1 cellular context compared by ENCODE assay signal in the genomic region with DNA sequence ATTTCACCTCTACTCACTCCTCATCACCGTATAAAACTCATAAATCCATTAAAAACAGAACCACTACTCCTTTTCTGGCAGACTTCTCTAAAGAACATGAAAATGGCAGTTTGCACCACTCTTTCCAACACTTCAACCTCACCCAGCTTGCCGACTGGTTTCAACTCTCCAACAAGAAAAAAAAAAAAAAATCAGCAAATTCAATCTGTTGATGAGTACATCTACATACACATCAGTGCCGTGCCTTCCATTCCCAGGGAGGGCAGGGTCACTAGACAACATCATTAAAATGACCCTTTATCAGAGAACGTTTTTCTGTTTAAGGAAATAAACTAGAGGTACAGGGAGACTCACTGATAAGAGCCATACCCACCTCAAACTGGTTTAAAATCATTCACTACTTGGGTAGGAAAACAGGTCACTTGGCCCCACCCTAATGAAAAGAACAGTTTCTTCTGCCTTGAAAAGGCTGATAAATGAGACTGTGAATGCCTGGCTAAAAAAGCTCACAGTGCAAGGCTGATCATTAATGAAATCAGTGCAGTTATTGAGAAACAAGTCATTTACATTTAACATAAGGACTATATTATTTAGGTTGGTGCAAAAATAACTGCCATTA.
TF ChIP-seq lines count a peak whose summit lies in the region.

No MANE protein-coding gene starts in this region.

TF ChIP-seq in H1, 55 proteins besides CTCF, POLR2A, EP300 and RAD21:
- no peak for TF ChIP-seq RXRA (IDR thresholded peaks at IDR 0.05; ENCODE audit: insufficient read depth, low read depth, low read length)
- no peak for TF ChIP-seq CHD1 (IDR thresholded peaks at IDR 0.05; ENCODE audit: low read depth, low read length)
- no peak for TF ChIP-seq BRCA1 (IDR thresholded peaks at IDR 0.05; ENCODE audit: low read depth, low read length)
